Comparison of ENCODE assay signal across 15 cellular contexts in genomic region chr10:48556713-48557112, GRCh38. TPM values are rescaled to one million over a fixed set of nuclear protein-coding genes. Genes with fewer than 3 reads are reported as not detected.
DNase-seq lines count a peak whose midpoint lies in the region; ATAC-seq and TF ChIP-seq lines count a peak whose summit lies in the region.
"Had no signal": no experiment of that assay in that cellular context is flagged by ENCODE, and none has a peak within 500 bp of the region (broad histone marks: within the 10 kb centered on the region; RNA-seq: fewer than 3 reads in every experiment).

No MANE protein-coding gene starts in this region.

- TF ChIP-seq CTCF in left lung (IDR thresholded peaks at IDR 0.05): no peak

- H3K27me3 ChIP-seq in left lung: no peaks in the 10 kb centered on the region

- intact Hi-C loops in left lung (cut with DNase I): no loop called here

- peaks cover 0 to 3% of the 10 kb centered on the region in 2 donors for H3K4me1 ChIP-seq in left lung
- H3K4me1 ChIP-seq: A549, Caco-2 had no signal

- ATAC-seq in HG02938 (IDR thresholded peaks at IDR 0.05; ENCODE audit: unreplicated experiment) (no peak), left lung (no peak)
- ATAC-seq: A549 had no signal

- DNase-seq in activated CD8-positive, alpha-beta memory T cell treated with anti-CD3 and anti-CD28 coated beads for 24 hours: peak; percentile 7
- no peak for DNase-seq in activated CD8-positive, alpha-beta memory T cell treated with anti-CD3 and anti-CD28 coated beads, Interleukin-2, amount 50 U/mL, for 4 hours
- DNase-seq in activated CD8-positive, alpha-beta memory T cell treated with anti-CD3 and anti-CD28 coated beads, Interleukin-2, amount 50 U/mL, for 48 hours: peak; percentile 12
- DNase-seq in islet precursor cell (peak; percentile 24), left lung (no peak), cerebellar cortex (ENCODE audit: low spot score) (no peak)
- DNase-seq: AML-193; Caco-2; CD4-positive, alpha-beta T cell; GM23248; HCEC 1CT had no signal

- H3K27ac ChIP-seq in left lung: no peak overlapping the region
- H3K27ac ChIP-seq: 22Rv1, A549, C4-2B, GM23248 had no signal

- no peaks in the 10 kb centered on the region for H3K36me3 ChIP-seq in left lung

- no peak overlapping the region for H3K4me3 ChIP-seq in left lung
- H3K4me3 ChIP-seq: A549, GM23248 had no signal

- no peaks in the 10 kb centered on the region for H3K9me3 ChIP-seq in left lung
- H3K9me3 ChIP-seq: A549, Caco-2 had no signal

RNA-seq across cellular contexts. Expression of gene ARHGAP22, which starts 48.2 kb away (rescaled TPM):
- 10 to 100 TPM in 1 of 2 donors, 1 to 10 TPM in 1; 5.2 to 10.4 TPM for total RNA-seq in left lung
- total RNA-seq: CD4-positive, alpha-beta T cell had no signal

Comparison
In these comparisons a context has a peak if more than half of its experiments do, and no peak if none do; other contexts are left out.
1. DNase-seq: peak in activated CD8-positive, alpha-beta memory T cell treated with anti-CD3 and anti-CD28 coated beads for 24 hours (single experiment), activated CD8-positive, alpha-beta memory T cell treated with anti-CD3 and anti-CD28 coated beads, Interleukin-2, amount 50 U/mL, for 48 hours (single experiment) and islet precursor cell (single experiment); none in activated CD8-positive, alpha-beta memory T cell treated with anti-CD3 and anti-CD28 coated beads, Interleukin-2, amount 50 U/mL, for 4 hours (single experiment), left lung (0 of 2) and cerebellar cortex (single experiment).